1 cellular context compared by ENCODE assay signal in genomic region chr1:225694151-225694603, GRCh38.
TF ChIP-seq lines count a peak whose summit lies in the region.

No MANE protein-coding gene starts in this region.

TF ChIP-seq in HEK293, 187 proteins besides CTCF, POLR2A, EP300 and RAD21 (continued from another document):
- TF ChIP-seq BCL6B (tag by site-specific recombination; IDR thresholded peaks at IDR 0.05) (no peak), ZNF513 (tag by site-specific recombination; IDR thresholded peaks at IDR 0.05) (peak; percentile 29; the same call in 1 of the 2 replicates), ZFP37 (tag by site-specific recombination; IDR thresholded peaks at IDR 0.05) (0 out of 2 replicates have a peak, but pooled peaks have one; percentile 29), OSR2 (tag by site-specific recombination; IDR thresholded peaks at IDR 0.05) (0 out of 2 replicates have a peak, but pooled peaks have one; percentile 31), TRIM28 (IDR thresholded peaks at IDR 0.05; ENCODE audit: borderline replicate concordance, low read length) (peak; percentile 91), ZXDB (tag by site-specific recombination; IDR thresholded peaks at IDR 0.05) (peak; percentile 87), ZNF600 (tag by site-specific recombination; IDR thresholded peaks at IDR 0.05) (peak; percentile 92), ZNF843 (tag by site-specific recombination; IDR thresholded peaks at IDR 0.05) (peak; percentile 68; the same call in 1 of the 2 replicates), RBAK (tag by site-specific recombination; IDR thresholded peaks at IDR 0.05) (0 out of 2 replicates have a peak, but pooled peaks have one; percentile 6), GLI2 (tag by site-specific recombination; IDR thresholded peaks at IDR 0.05; ENCODE audit: borderline replicate concordance, low read depth) (0 out of 2 replicates have a peak, but pooled peaks have one; percentile 30), PRDM10 (tag by site-specific recombination; IDR thresholded peaks at IDR 0.05) (0 out of 2 replicates have a peak, but pooled peaks have one; percentile 22), ZNF366 (tag by site-specific recombination; conservative IDR thresholded peaks at IDR 0.05) (0 out of 2 replicates have a peak, but pooled peaks have one; percentile 28), ZBTB44 (tag by site-specific recombination; IDR thresholded peaks at IDR 0.05) (0 out of 2 replicates have a peak, but pooled peaks have one; percentile 21), ZIC2 (tag by site-specific recombination; IDR thresholded peaks at IDR 0.05) (peak; percentile 71), ZNF133 (tag by site-specific recombination; IDR thresholded peaks at IDR 0.05) (no peak), ZNF623 (tag by site-specific recombination; IDR thresholded peaks at IDR 0.05) (no peak), ZBTB20 (tag by site-specific recombination; IDR thresholded peaks at IDR 0.05) (peak; percentile 49; the same call in 1 of the 2 replicates), ZNF449 (tag by site-specific recombination; IDR thresholded peaks at IDR 0.05) (peak; percentile 56; the same call in 1 of the 2 replicates), FEZF1 (tag by site-specific recombination; IDR thresholded peaks at IDR 0.05) (peak; percentile 62), ZNF398 (tag by site-specific recombination; IDR thresholded peaks at IDR 0.05) (peak; percentile 42), ZBTB8A (tag by site-specific recombination; IDR thresholded peaks at IDR 0.05) (0 out of 2 replicates have a peak, but pooled peaks have one; percentile 17), ZNF274 (IDR thresholded peaks at IDR 0.05; ENCODE audit: low read length) (no peak), ZNF274 (tag by site-specific recombination; IDR thresholded peaks at IDR 0.05; ENCODE audit: borderline replicate concordance) (no peak), KLF16 (tag by site-specific recombination; IDR thresholded peaks at IDR 0.05) (no peak), ZNF549 (tag by site-specific recombination; IDR thresholded peaks at IDR 0.05) (no peak), ZNF335 (tag by site-specific recombination; conservative IDR thresholded peaks at IDR 0.05) (peak; percentile 33; the same call in 1 of the 2 replicates), ZEB2 (tag by site-specific recombination; IDR thresholded peaks at IDR 0.05) (peak; percentile 54; the same call in 1 of the 2 replicates), ZBTB48 (tag by site-specific recombination; IDR thresholded peaks at IDR 0.05) (peak; percentile 42; the same call in 1 of the 2 replicates), ZNF10 (tag by site-specific recombination; IDR thresholded peaks at IDR 0.05) (no peak)
